ENCODE assay signal across 8 cellular contexts in the genomic region with DNA sequence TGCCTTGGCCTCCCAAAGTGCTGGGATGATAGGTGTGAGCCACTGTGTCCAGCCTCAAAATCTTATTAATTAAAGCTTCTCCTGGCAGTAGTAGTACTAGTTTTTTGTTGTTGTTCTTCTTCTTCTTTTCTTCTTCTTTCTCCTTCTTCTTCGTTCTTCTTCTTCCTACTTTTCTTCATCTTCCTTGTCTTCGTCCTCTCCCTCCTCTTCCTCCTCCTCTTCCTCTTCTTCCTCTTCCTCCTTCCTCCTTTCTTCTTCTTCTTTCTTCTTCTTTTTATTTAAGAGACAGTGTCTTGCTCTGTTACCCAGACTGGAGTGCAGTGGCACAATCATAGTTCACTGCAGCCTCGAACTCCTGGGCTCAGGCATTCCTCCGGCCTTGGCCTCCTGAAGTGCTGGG.
"Had no signal": no experiment of that assay in that cellular context is flagged by ENCODE, and none has a peak within 500 bp of the region (broad histone marks: within the 10 kb centered on the region; RNA-seq: fewer than 3 reads in every experiment).

No MANE protein-coding gene starts in this region.

- ATAC-seq: GM12878 had no signal

- DNase-seq: GDM1, GF-D8 had no signal

- FAIRE-seq: G401.6, GM12878, GM12891, GM12892, GM18507, GM19239 had no signal

- H3K4me3 ChIP-seq: GM12878 had no signal
